1 cellular context compared by ENCODE assay signal in genomic region chr7:157309990-157310668, GRCh38.
TF ChIP-seq lines count a peak whose summit lies in the region.

No MANE protein-coding gene starts in this region.

TF ChIP-seq in HCT116, 20 proteins besides CTCF, POLR2A, EP300 and RAD21 (continued from another document):
- TF ChIP-seq REST (IDR thresholded peaks at IDR 0.05; ENCODE audit: low read depth), result no peak
- peak; percentile 16; the same call in 1 of the 2 replicates for TF ChIP-seq MAX (IDR thresholded peaks at IDR 0.05)
- peak; percentile 35; the same call in 1 of the 2 replicates for TF ChIP-seq POLR2AphosphoS5 (IDR thresholded peaks at IDR 0.05; ENCODE audit: low read depth, low read length)
- peak; percentile 79 for TF ChIP-seq SP1 (IDR thresholded peaks at IDR 0.05; ENCODE audit: low read depth)
- no peak for TF ChIP-seq ZNF274 (IDR thresholded peaks at IDR 0.05; ENCODE audit: low read depth, low read length)
- TF ChIP-seq ELF1 (IDR thresholded peaks at IDR 0.05; ENCODE audit: borderline replicate concordance, low read depth), result no peak
- peak; percentile 4 for TF ChIP-seq YY1 (IDR thresholded peaks at IDR 0.05; ENCODE audit: extremely low read depth, insufficient replicate concordance, low read depth, low read length)
- no peak for TF ChIP-seq SIN3A (IDR thresholded peaks at IDR 0.05; ENCODE audit: low read depth)
TF ChIP-seq in HCT116: peak in this region for 8.
